In genomic region chr7:83149466-83149865, GRCh38 we compare ENCODE assay signal across 21 cellular contexts. TPM values are rescaled to one million over a fixed set of nuclear protein-coding genes. Genes with fewer than 3 reads are reported as not detected.
DNase-seq lines count a peak whose midpoint lies in the region; ATAC-seq and TF ChIP-seq lines count a peak whose summit lies in the region.
"Had no signal": no experiment of that assay in that cellular context is flagged by ENCODE, and none has a peak within 500 bp of the region (broad histone marks: within the 10 kb centered on the region; RNA-seq: fewer than 3 reads in every experiment).

No MANE protein-coding gene starts in this region.

- H3K4me3 ChIP-seq in AG10803 (ENCODE audit: low read length) (no peak overlapping the region), adipocyte (ENCODE audit: low read length) (peak overlapping the region; percentile 55), uterus (no peak overlapping the region)
- H3K4me3 ChIP-seq: ascending aorta, left ventricle myocardium inferior had no signal

- DNase-seq in AG10803 (ENCODE audit: low read depth) (peak; percentile 3), Kasumi-1 (lab: John Stamatoyannopoulos, UW) (peak; percentile 6 to 24), adipocyte (ENCODE audit: low read depth) (peak; percentile 59), iris pigment epithelial cell (ENCODE audit: low read depth) (peak; percentile 81), uterus (no peak), HK-2 (ENCODE audit: unreplicated experiment) (no peak)
- no peak for DNase-seq in stimulated activated CD4-positive, alpha-beta T cell treated with anti-CD3 and anti-CD28 coated beads, Interleukin-2, amount 100 ng/mL, for 24 hours
- DNase-seq: activated naive CD4-positive, alpha-beta T cell; DMS79 treated with DMSO at 0.1 percent for 48 hours; glutamatergic neuron; left ventricle myocardium inferior; NCI-H1417; NCI-H2171 treated with DMSO at 0.1 percent for 48 hours; NCI-H82; nucleus accumbens; right cardiac atrium; trophoblast cell had no signal

- ATAC-seq in HG02571 (IDR thresholded peaks at IDR 0.05; ENCODE audit: unreplicated experiment): no peak
- ATAC-seq: right cardiac atrium had no signal

- H3K4me1 ChIP-seq in adipocyte (ENCODE audit: control insufficient read depth, insufficient read depth, low read length): peaks cover 14% of the 10 kb centered on the region
- no peaks in the 10 kb centered on the region for H3K4me1 ChIP-seq in uterus
- H3K4me1 ChIP-seq: ascending aorta, left ventricle myocardium inferior had no signal

- TF ChIP-seq POLR2A in uterus (IDR thresholded peaks at IDR 0.05): no peak

- H3K27me3 ChIP-seq in adipocyte (replicated peaks; ENCODE audit: control insufficient read depth, insufficient read depth, low read length) (no peaks in the 10 kb centered on the region), uterus (no peaks in the 10 kb centered on the region)
- H3K27me3 ChIP-seq: ascending aorta had no signal

- H3K36me3 ChIP-seq in adipocyte (ENCODE audit: control insufficient read depth, insufficient read depth, low read length, severe bottlenecking) (no peaks in the 10 kb centered on the region), uterus (no peaks in the 10 kb centered on the region)
- H3K36me3 ChIP-seq: ascending aorta, left ventricle myocardium inferior had no signal

- TF ChIP-seq CTCF in AG10803 (conservative IDR thresholded peaks at IDR 0.05; ENCODE audit: low read length) (no peak), uterus (IDR thresholded peaks at IDR 0.05) (no peak)

- intact Hi-C loops in uterus (cut with DNase I; ENCODE audit: low total_unique reads): no loop called here

- H3K9me3 ChIP-seq in adipocyte (ENCODE audit: control insufficient read depth, low read length) (no peaks in the 10 kb centered on the region), uterus (no peaks in the 10 kb centered on the region)
- H3K9me3 ChIP-seq: ascending aorta, left ventricle myocardium inferior had no signal

- H3K27ac ChIP-seq in uterus: no peak overlapping the region
- H3K27ac ChIP-seq: ascending aorta, HL-60, KMS-11, left ventricle myocardium inferior had no signal

- peak overlapping the region; percentile 60 for H3K9ac ChIP-seq in adipocyte (ENCODE audit: low read length)
- H3K9ac ChIP-seq: KMS-11 had no signal

RNA-seq across cellular contexts. Expression of gene PCLO, which starts 13.2 kb away (rescaled TPM):
- 1 to 10 TPM in 2 of 4 donors, under 1 TPM in 2; 0.26 to 4.4 (median 1.4) TPM for total RNA-seq in uterus

Comparison
In these comparisons a context has a peak if more than half of its experiments do, and no peak if none do; other contexts are left out.
1. DNase-seq: peak in AG10803 (single experiment), Kasumi-1 (2 of 2), adipocyte (single experiment) and iris pigment epithelial cell (single experiment); none in stimulated activated CD4-positive, alpha-beta T cell treated with anti-CD3 and anti-CD28 coated beads, Interleukin-2, amount 100 ng/mL, for 24 hours (0 of 2), uterus (0 of 2) and HK-2 (single experiment).